ENCODE assay signal across 10 cellular contexts in the genomic region with DNA sequence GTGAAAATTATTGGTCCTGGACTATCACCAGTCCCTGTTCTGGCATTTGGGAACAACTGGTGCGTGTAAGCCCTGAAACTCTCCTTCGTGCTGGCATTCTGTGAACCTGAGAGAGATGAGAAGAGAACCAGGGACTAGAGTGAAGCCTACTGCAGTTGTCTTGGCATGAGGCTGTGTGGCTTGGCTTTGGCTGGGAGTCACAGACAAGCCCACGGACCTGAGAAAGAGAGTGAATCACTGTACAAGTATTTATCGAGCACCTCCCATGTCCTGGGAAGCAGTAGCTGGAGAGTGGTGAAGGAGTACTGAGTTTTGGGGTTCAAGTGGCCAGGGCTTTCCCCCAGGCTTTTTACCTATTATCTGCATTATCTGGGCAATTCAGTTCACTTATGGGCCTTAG.
DNase-seq lines count a peak whose midpoint lies in the region; ATAC-seq and TF ChIP-seq lines count a peak whose summit lies in the region.
"Had no signal": no experiment of that assay in that cellular context is flagged by ENCODE, and none has a peak within 500 bp of the region (broad histone marks: within the 10 kb centered on the region; RNA-seq: fewer than 3 reads in every experiment).

No MANE protein-coding gene starts in this region.

- H3K4me3 ChIP-seq in ACC112 (ENCODE audit: low read depth, low read length) (no peak overlapping the region), astrocyte of the spinal cord (ENCODE audit: low read depth, low read length) (no peak overlapping the region)

- no peaks in the 10 kb centered on the region for H3K27me3 ChIP-seq in ACC112 (ENCODE audit: insufficient read depth, low read length)

- H3K79me2 ChIP-seq in ACC112 (ENCODE audit: control insufficient read depth, insufficient read depth, low read length, unreplicated experiment): no peaks in the 10 kb centered on the region

- ATAC-seq in HG02870 (IDR thresholded peaks at IDR 0.05; ENCODE audit: unreplicated experiment): no peak
- no peak for ATAC-seq in HG03460 (IDR thresholded peaks at IDR 0.05; ENCODE audit: unreplicated experiment)

- H3K4me1 ChIP-seq in ACC112 (ENCODE audit: control insufficient read depth, insufficient read depth, low read length, unreplicated experiment): peaks cover 17% of the 10 kb centered on the region

- H2AFZ ChIP-seq in ACC112 (ENCODE audit: low read length, unreplicated experiment): no peak overlapping the region

- no peaks in the 10 kb centered on the region for H3K36me3 ChIP-seq in ACC112 (ENCODE audit: insufficient read depth, low read length)

- DNase-seq in HK-2 (ENCODE audit: unreplicated experiment): peak; percentile 39
- DNase-seq in astrocyte of the spinal cord (ENCODE audit: low read depth, low spot score): peak; percentile 81
- peak; percentile 67 for DNase-seq in islet precursor cell
- no peak for DNase-seq in DMS153 treated with DMSO at 0.1 percent for 48 hours (lab: John Stamatoyannopoulos, UW; ENCODE audit: unreplicated experiment)
- no peak for DNase-seq in NCI-H1048 (lab: John Stamatoyannopoulos, UW)
- DNase-seq: caudate nucleus, DMS79 treated with DMSO at 0.1 percent for 48 hours had no signal

- in situ Hi-C loops in astrocyte of the spinal cord (cut with HindIII; ENCODE audit: low sequenced_read_pairs): no loop called here

- TF ChIP-seq CTCF in astrocyte of the spinal cord (IDR thresholded peaks at IDR 0.05; ENCODE audit: low read depth, low read length): no peak

- peak overlapping the region; percentile 29; the same call in 1 of the 2 replicates for H3K27ac ChIP-seq in ACC112 (ENCODE audit: low read depth, low read length)

Comparison
In these comparisons a context has a peak if more than half of its experiments do, and no peak if none do; other contexts are left out.
1. DNase-seq: peak in HK-2 (single experiment), astrocyte of the spinal cord (single experiment) and islet precursor cell (single experiment); none in DMS153 treated with DMSO at 0.1 percent for 48 hours (single experiment) and NCI-H1048 (single experiment).